ENCODE assay signal across 7 cellular contexts in the genomic region with DNA sequence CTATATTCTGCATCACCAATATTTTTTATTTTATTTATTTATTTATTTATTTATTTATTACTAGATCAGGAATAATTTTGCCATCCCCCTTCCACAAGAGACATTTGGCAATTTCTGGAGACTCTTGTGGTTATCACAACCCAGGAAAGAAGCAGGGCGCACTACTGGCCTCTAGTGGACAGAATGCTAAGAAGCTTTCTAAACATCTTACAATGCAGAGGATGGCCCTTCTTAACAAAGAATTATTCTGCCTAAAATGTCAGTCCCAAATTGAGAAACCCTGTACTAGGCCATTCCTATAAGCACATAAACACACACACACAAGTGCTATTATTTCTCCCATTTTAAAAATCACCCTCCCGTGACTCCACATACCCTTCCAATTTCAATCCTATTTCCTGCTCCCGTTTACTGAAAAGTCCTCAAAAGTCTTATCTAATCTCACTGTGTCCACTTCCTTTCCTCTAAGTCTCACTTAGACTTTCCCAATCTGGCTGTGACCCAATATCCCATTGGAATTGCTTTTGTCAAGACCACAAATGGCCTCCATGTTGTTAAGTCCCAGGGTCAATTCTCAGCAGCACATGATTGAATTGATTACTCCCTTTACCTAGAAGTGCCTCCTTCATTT. TPM values are rescaled to one million over a fixed set of nuclear protein-coding genes. Genes with fewer than 3 reads are reported as not detected.
DNase-seq lines count a peak whose midpoint lies in the region; ATAC-seq and TF ChIP-seq lines count a peak whose summit lies in the region.

No MANE protein-coding gene starts in this region.

- H3K4me3 ChIP-seq in MG63 (no peak overlapping the region), ascending aorta (no peak overlapping the region), spleen (no peak overlapping the region)

- H3K27me3 ChIP-seq in MG63 (no peaks in the 10 kb centered on the region), ascending aorta (no peaks in the 10 kb centered on the region), spleen (replicated peaks in 1 of 7) (no peaks in the 10 kb centered on the region)

- H3K27ac ChIP-seq in ascending aorta (no peak overlapping the region), spleen (no peak overlapping the region)

- ATAC-seq in HG03135 (IDR thresholded peaks at IDR 0.05; ENCODE audit: unreplicated experiment) = no peak

- WGBS in spleen, 5 donors = 34 to 39% (median 37%) methylated on average over 3 of the region's 3 CpGs

- no peak for TF ChIP-seq POLR2A in spleen (IDR thresholded peaks at IDR 0.05)

- TF ChIP-seq CTCF in ascending aorta (IDR thresholded peaks at IDR 0.05) (peak; percentile 40 to 89 (median 85)), spleen (IDR thresholded peaks at IDR 0.05 in 8 of 11, conservative IDR thresholded peaks at IDR 0.05 in 3 of 11) (peak; percentile 23 to 84 (median 62))

- no peaks in the 10 kb centered on the region for H3K4me1 ChIP-seq in ascending aorta
- peaks cover 0 to 12% (median 0%) of the 10 kb centered on the region in 6 donors for H3K4me1 ChIP-seq in spleen

- DNase-seq in GM04504 (ENCODE audit: low read depth) (peak; percentile 53), MG63 (peak; percentile 41), T follicular helper cell (ENCODE audit: low read depth) (peak; percentile 19), ascending aorta (ENCODE audit: low spot score in 2 of 2) (peak in 1 of 2 donors; percentile 80), hypothalamus (lab: John Stamatoyannopoulos, UW) (peak in 31 of 51 donors; percentile 0 to 65 (median 26)), spleen (no peak)

- no peaks in the 10 kb centered on the region for H3K36me3 ChIP-seq in MG63
- no peaks in the 10 kb centered on the region for H3K36me3 ChIP-seq in ascending aorta
- H3K36me3 ChIP-seq in spleen = no peaks in the 10 kb centered on the region

- H3K9me3 ChIP-seq in MG63 (no peaks in the 10 kb centered on the region), ascending aorta (no peaks in the 10 kb centered on the region), spleen (no peaks in the 10 kb centered on the region)

- intact Hi-C loops in ascending aorta (cut with DNase I) (loop anchor here (2.0 to 5.0 kb wide), 2 partner anchors 42 to 265 kb away; no protein-coding TSS in a partner anchor), spleen (cut with DNase I; ENCODE audit: low total_unique reads) (no loop called here)

RNA-seq across cellular contexts. Expression of gene RNF11, which starts 43.7 kb away (rescaled TPM):
- total RNA-seq in MG63 (2014; rRNA removed; shearing (Covaris generic); ENCODE audit: low replicate concordance) = 134 and 137 TPM in 2 replicates
- 56.9 TPM for total RNA-seq in ascending aorta
- total RNA-seq in spleen = 100 to 1,000 TPM in 1 of 7 donors, 10 to 100 TPM in 6; 64.1 to 111 (median 85.7) TPM
- 10 to 100 TPM; 21.4 to 43.8 (median 28.6) TPM for polyA plus RNA-seq in spleen
